8 cellular contexts compared by ENCODE assay signal in genomic region chr5:81971086-81971693, GRCh38.
DNase-seq lines count a peak whose midpoint lies in the region; ATAC-seq lines count a peak whose summit lies in the region.

No MANE protein-coding gene starts in this region.

- peak overlapping the region; percentile 91 for H3K27ac Mint-ChIP-seq in activated naive CD8-positive, alpha-beta T cell treated with anti-CD3 and anti-CD28 coated beads, Interleukin-2, amount 50 U/mL, for 24 hours

- peak; percentile 16 for ATAC-seq in GM18499 (IDR thresholded peaks at IDR 0.05; ENCODE audit: insufficient read depth, unreplicated experiment)
- ATAC-seq in activated naive CD8-positive, alpha-beta T cell treated with anti-CD3 and anti-CD28 coated beads, Interleukin-2, amount 50 U/mL, for 24 hours = no peak
- ATAC-seq in GM19328 (IDR thresholded peaks at IDR 0.05; ENCODE audit: unreplicated experiment) = no peak

- H3K4me3 ChIP-seq in iPS-11a (ENCODE audit: low read depth, low read length) (peak overlapping the region; percentile 58), skeletal muscle cell (ENCODE audit: low read depth, low read length) (peak overlapping the region; percentile 68)

- no peaks in the 10 kb centered on the region for H3K27me3 Mint-ChIP-seq in activated naive CD8-positive, alpha-beta T cell treated with anti-CD3 and anti-CD28 coated beads, Interleukin-2, amount 50 U/mL, for 24 hours

- H3K9me3 Mint-ChIP-seq in activated naive CD8-positive, alpha-beta T cell treated with anti-CD3 and anti-CD28 coated beads, Interleukin-2, amount 50 U/mL, for 24 hours = no peaks in the 10 kb centered on the region

- H3K36me3 Mint-ChIP-seq in activated naive CD8-positive, alpha-beta T cell treated with anti-CD3 and anti-CD28 coated beads, Interleukin-2, amount 50 U/mL, for 24 hours (ENCODE audit: low read depth) = no peaks in the 10 kb centered on the region

- H3K4me1 Mint-ChIP-seq in activated naive CD8-positive, alpha-beta T cell treated with anti-CD3 and anti-CD28 coated beads, Interleukin-2, amount 50 U/mL, for 24 hours = peaks cover 29% of the 10 kb centered on the region

- H3K4me3 Mint-ChIP-seq in activated naive CD8-positive, alpha-beta T cell treated with anti-CD3 and anti-CD28 coated beads, Interleukin-2, amount 50 U/mL, for 24 hours = peak overlapping the region; percentile 89

- DNase-seq in AML-193 (lab: John Stamatoyannopoulos, UW) (peak; percentile 36 to 40), NCI-H2029 treated with DMSO at 0.1 percent for 48 hours (lab: John Stamatoyannopoulos, UW) (peak; percentile 50), skeletal muscle cell (ENCODE audit: low read depth) (no peak), DMS153 treated with DMSO at 0.1 percent for 48 hours (lab: John Stamatoyannopoulos, UW; ENCODE audit: unreplicated experiment) (no peak)
- peak; percentile 7 for DNase-seq in activated naive CD8-positive, alpha-beta T cell treated with anti-CD3 and anti-CD28 coated beads, Interleukin-2, amount 50 U/mL, for 24 hours

Comparison
In these comparisons a context has a peak if more than half of its experiments do, and no peak if none do; other contexts are left out.
1. DNase-seq: peak in AML-193 (2 of 2), NCI-H2029 treated with DMSO at 0.1 percent for 48 hours (single experiment) and activated naive CD8-positive, alpha-beta T cell treated with anti-CD3 and anti-CD28 coated beads, Interleukin-2, amount 50 U/mL, for 24 hours (single experiment); none in skeletal muscle cell (single experiment) and DMS153 treated with DMSO at 0.1 percent for 48 hours (single experiment).